Comparison of ENCODE assay signal across 1 cellular context in genomic region chr1:203045336-203045735, GRCh38.
TF ChIP-seq lines count a peak whose summit lies in the region.

No MANE protein-coding gene starts in this region.

TF ChIP-seq in IMR-90, 13 proteins besides CTCF, POLR2A, EP300 and RAD21:
- TF ChIP-seq CEBPB (IDR thresholded peaks at IDR 0.05; ENCODE audit: low read depth, low read length) (no peak), MAFK (IDR thresholded peaks at IDR 0.05; ENCODE audit: low read depth, low read length) (no peak), ELK1 (IDR thresholded peaks at IDR 0.05; ENCODE audit: borderline replicate concordance, low read depth, low read length) (no peak), RFX5 (IDR thresholded peaks at IDR 0.05; ENCODE audit: low read depth, low read length) (no peak), MXI1 (IDR thresholded peaks at IDR 0.05; ENCODE audit: borderline replicate concordance, low read depth, low read length) (no peak), RCOR1 (IDR thresholded peaks at IDR 0.05; ENCODE audit: insufficient replicate concordance, low read length) (no peak), USF2 (IDR thresholded peaks at IDR 0.05; ENCODE audit: low read depth, low read length) (no peak), NFE2L2 (IDR thresholded peaks at IDR 0.05; ENCODE audit: low read depth, low read length) (no peak), FOS (IDR thresholded peaks at IDR 0.05; ENCODE audit: low read depth, low read length) (no peak), BHLHE40 (IDR thresholded peaks at IDR 0.05; ENCODE audit: low read depth, low read length) (no peak), CHD1 (IDR thresholded peaks at IDR 0.05; ENCODE audit: low read depth, low read length) (no peak), MAZ (IDR thresholded peaks at IDR 0.05; ENCODE audit: borderline replicate concordance, low read depth, low read length) (no peak), SMC3 (IDR thresholded peaks at IDR 0.05; ENCODE audit: low read depth, low read length) (no peak)
